20 cellular contexts compared by ENCODE assay signal in genomic region chr18:55735199-55735855, GRCh38.
DNase-seq lines count a peak whose midpoint lies in the region; ATAC-seq and TF ChIP-seq lines count a peak whose summit lies in the region.
"Had no signal": no experiment of that assay in that cellular context is flagged by ENCODE, and none has a peak within 500 bp of the region (broad histone marks: within the 10 kb centered on the region; RNA-seq: fewer than 3 reads in every experiment).

No MANE protein-coding gene starts in this region.

- H3K4me2 ChIP-seq in MM.1S (ENCODE audit: low read depth, low read length) = peak overlapping the region; percentile 10; the same call in 1 of the 2 replicates
- no peak overlapping the region for H3K4me2 ChIP-seq in osteoblast (ENCODE audit: insufficient read depth, low read length)
- H3K4me2 ChIP-seq: BLaER1, PC-9 had no signal

- H3K27ac ChIP-seq in MM.1S (ENCODE audit: low read length) (no peak overlapping the region), osteoblast (ENCODE audit: low read depth, low read length) (no peak overlapping the region)
- no peak overlapping the region for H3K27ac ChIP-seq in CD4-positive, alpha-beta T cell (ENCODE audit: low read depth, low read length)
- H3K27ac ChIP-seq: BLaER1, PC-9 had no signal

- H3K9ac ChIP-seq in MM.1S (ENCODE audit: low read length) = no peak overlapping the region
- H3K9ac ChIP-seq: BLaER1 had no signal

- H3K4me1 ChIP-seq in MM.1S (ENCODE audit: low read length) (no peaks in the 10 kb centered on the region), osteoblast (ENCODE audit: insufficient read depth, low read length) (peaks cover 19% of the 10 kb centered on the region)

- H3F3A ChIP-seq in MM.1S (ENCODE audit: insufficient read depth, low read length) = no peaks in the 10 kb centered on the region

- no peak overlapping the region for H3K27ac Mint-ChIP-seq in CD4-positive, alpha-beta T cell
- H3K27ac Mint-ChIP-seq in T-helper 2 cell treated with Interferon-gamma antibody and Interleukin-4, amounts not matched to agents 5 μg/mL and 100 μg/mL, for 36 hours = no peak overlapping the region
- H3K27ac Mint-ChIP-seq: CD8-positive, alpha-beta T cell had no signal

- no peaks in the 10 kb centered on the region for H4K20me1 ChIP-seq in MM.1S (ENCODE audit: insufficient read depth, low read length)
- no peaks in the 10 kb centered on the region for H4K20me1 ChIP-seq in osteoblast (ENCODE audit: insufficient read depth, low read length)
- H4K20me1 ChIP-seq: BLaER1 had no signal

- no peak for TF ChIP-seq CTCF in MM.1S (IDR thresholded peaks at IDR 0.05; ENCODE audit: low read length)
- no peak for TF ChIP-seq CTCF in osteoblast (IDR thresholded peaks at IDR 0.05; ENCODE audit: extremely low read depth, low read depth, low read length)
- TF ChIP-seq CTCF in CD4-positive, alpha-beta T cell (IDR thresholded peaks at IDR 0.05) = no peak

- H3K4me3 ChIP-seq in MM.1S (ENCODE audit: low read length) (no peak overlapping the region), osteoblast (ENCODE audit: insufficient read depth, low read length) (no peak overlapping the region)
- H3K4me3 ChIP-seq: BLaER1, PC-9 had no signal

- no peaks in the 10 kb centered on the region for H3K9me2 ChIP-seq in MM.1S (replicated peaks; ENCODE audit: insufficient read depth, low read length)

- no peaks in the 10 kb centered on the region for H3K4me1 Mint-ChIP-seq in CD4-positive, alpha-beta T cell (ENCODE audit: low read depth)
- H3K4me1 Mint-ChIP-seq in T-helper 2 cell treated with Interferon-gamma antibody and Interleukin-4, amounts not matched to agents 5 μg/mL and 100 μg/mL, for 36 hours (ENCODE audit: low read depth) = no peaks in the 10 kb centered on the region

- H3K9me3 ChIP-seq in MM.1S (replicated peaks; ENCODE audit: insufficient read depth, low read length) = no peaks in the 10 kb centered on the region
- no peaks in the 10 kb centered on the region for H3K9me3 ChIP-seq in osteoblast (ENCODE audit: low read depth, low read length)
- H3K9me3 ChIP-seq in CD4-positive, alpha-beta T cell (ENCODE audit: control insufficient read depth, low read length) = no peaks in the 10 kb centered on the region

- peak overlapping the region; percentile 60 for H2AFZ ChIP-seq in MM.1S (ENCODE audit: low read length)
- peak overlapping the region; percentile 2 for H2AFZ ChIP-seq in osteoblast (ENCODE audit: low read length)
- H2AFZ ChIP-seq: PC-9 had no signal

- H3K27me3 ChIP-seq in MM.1S (replicated peaks; ENCODE audit: insufficient read depth, low read length) (no peaks in the 10 kb centered on the region), osteoblast (ENCODE audit: insufficient read depth, low read length) (no peaks in the 10 kb centered on the region)
- no peaks in the 10 kb centered on the region for H3K27me3 ChIP-seq in CD4-positive, alpha-beta T cell (ENCODE audit: control insufficient read depth, insufficient read depth, low read length)
- H3K27me3 ChIP-seq: BLaER1 had no signal

- no peaks in the 10 kb centered on the region for H3K36me3 Mint-ChIP-seq in CD4-positive, alpha-beta T cell (ENCODE audit: low read depth)
- H3K36me3 Mint-ChIP-seq in T-helper 2 cell treated with Interferon-gamma antibody and Interleukin-4, amounts not matched to agents 5 μg/mL and 100 μg/mL, for 36 hours (ENCODE audit: low read depth) = no peaks in the 10 kb centered on the region
- H3K36me3 Mint-ChIP-seq: CD8-positive, alpha-beta T cell had no signal

- ATAC-seq in CD4-positive, alpha-beta T cell (ENCODE audit: poor library complexity) = no peak
- ATAC-seq in HG03135 (IDR thresholded peaks at IDR 0.05; ENCODE audit: unreplicated experiment) = no peak
- ATAC-seq: CD8-positive, alpha-beta T cell; HCT116; HepG2 had no signal

- no peaks in the 10 kb centered on the region for H3K9me3 Mint-ChIP-seq in CD4-positive, alpha-beta T cell
- H3K9me3 Mint-ChIP-seq in T-helper 2 cell treated with Interferon-gamma antibody and Interleukin-4, amounts not matched to agents 5 μg/mL and 100 μg/mL, for 36 hours = no peaks in the 10 kb centered on the region
- H3K9me3 Mint-ChIP-seq: CD8-positive, alpha-beta T cell had no signal

- no peaks in the 10 kb centered on the region for H3K36me3 ChIP-seq in MM.1S (replicated peaks; ENCODE audit: insufficient read depth, low read length)
- no peaks in the 10 kb centered on the region for H3K36me3 ChIP-seq in osteoblast (ENCODE audit: insufficient read depth, low read length)
- H3K36me3 ChIP-seq: BLaER1 had no signal

- DNase-seq in Ammon's horn (ENCODE audit: low spot score) (peak; percentile 16), MM.1S (peak; percentile 18), dermis microvascular lymphatic vessel endothelial cell (ENCODE audit: low read depth in 2 of 2) (peak; percentile 11 to 44), osteoblast (ENCODE audit: insufficient read length, low spot score, missing footprints) (no peak), KG1 (lab: John Stamatoyannopoulos, UW) (no peak)
- no peak for DNase-seq in CD4-positive, alpha-beta T cell
- no peak for DNase-seq in T-helper 2 cell treated with Interferon-gamma antibody and Interleukin-4, amounts not matched to agents 5 μg/mL and 100 μg/mL, for 36 hours (ENCODE audit: low spot score)
- DNase-seq: CD8-positive, alpha-beta T cell; DMS79; GOT3; Kasumi-1; NCI-H1092 treated with DMSO at 0.1 percent for 48 hours; NCI-H146; NCI-H2081 treated with DMSO at 0.1 percent for 48 hours; NCI-H748 treated with DMSO at 0.1 percent for 48 hours; PC-9 had no signal

- H3K27me3 Mint-ChIP-seq in CD4-positive, alpha-beta T cell = no peaks in the 10 kb centered on the region
- no peaks in the 10 kb centered on the region for H3K27me3 Mint-ChIP-seq in T-helper 2 cell treated with Interferon-gamma antibody and Interleukin-4, amounts not matched to agents 5 μg/mL and 100 μg/mL, for 36 hours (ENCODE audit: low read depth)

- POLR2A ChIA-PET in CD4-positive, alpha-beta T cell (lab: Charles Lee) = no interaction called here

- no peak overlapping the region for H3K4me3 Mint-ChIP-seq in CD4-positive, alpha-beta T cell
- no peak overlapping the region for H3K4me3 Mint-ChIP-seq in T-helper 2 cell treated with Interferon-gamma antibody and Interleukin-4, amounts not matched to agents 5 μg/mL and 100 μg/mL, for 36 hours
- H3K4me3 Mint-ChIP-seq: CD8-positive, alpha-beta T cell had no signal

- CTCF ChIA-PET in CD4-positive, alpha-beta T cell (lab: Charles Lee) = no interaction called here

- no peaks in the 10 kb centered on the region for H3K79me2 ChIP-seq in MM.1S (ENCODE audit: low read length)
- no peaks in the 10 kb centered on the region for H3K79me2 ChIP-seq in osteoblast (ENCODE audit: insufficient read depth, low read length)

- intact Hi-C loops in CD4-positive, alpha-beta T cell (cut with DNase I, micrococcal nuclease) = loop anchor here in 1 of 2 experiments (10.0 kb wide), 1 partner anchor 59 kb away; no protein-coding TSS in a partner anchor

Comparison
In these comparisons a context has a peak if more than half of its experiments do, and no peak if none do; other contexts are left out.
1. DNase-seq: peak in Ammon's horn (single experiment), MM.1S (single experiment) and dermis microvascular lymphatic vessel endothelial cell (2 of 2); none in osteoblast (single experiment), CD4-positive, alpha-beta T cell (0 of 10), T-helper 2 cell treated with Interferon-gamma antibody and Interleukin-4, amounts not matched to agents 5 μg/mL and 100 μg/mL, for 36 hours (single experiment) and KG1 (single experiment).